Comparison of ENCODE assay signal across 12 cellular contexts in genomic region chr1:173506437-173506836, GRCh38. TPM values are rescaled to one million over a fixed set of nuclear protein-coding genes. Genes with fewer than 3 reads are reported as not detected.
DNase-seq lines count a peak whose midpoint lies in the region; ATAC-seq and TF ChIP-seq lines count a peak whose summit lies in the region.
"Had no signal": no experiment of that assay in that cellular context is flagged by ENCODE, and none has a peak within 500 bp of the region (broad histone marks: within the 10 kb centered on the region; RNA-seq: fewer than 3 reads in every experiment).

No MANE protein-coding gene starts in this region.

- H3F3A ChIP-seq in MM.1S (ENCODE audit: insufficient read depth, low read length): no peaks in the 10 kb centered on the region

- H3K4me3 ChIP-seq in MM.1S (ENCODE audit: low read length): no peak overlapping the region
- no peak overlapping the region for H3K4me3 ChIP-seq in CD8-positive, alpha-beta memory T cell (ENCODE audit: low read length)

- no peak overlapping the region for H3K4me2 ChIP-seq in MM.1S (ENCODE audit: low read depth, low read length)

- H3K27me3 Mint-ChIP-seq in neural crest cell (ENCODE audit: low read depth) (no peaks in the 10 kb centered on the region), mesothelial cell of epicardium (ENCODE audit: low read depth) (no peaks in the 10 kb centered on the region)
- H3K27me3 Mint-ChIP-seq in CD8-positive, alpha-beta memory T cell: peaks cover 0 to 7% of the 10 kb centered on the region in 2 donors
- H3K27me3 Mint-ChIP-seq: central memory CD8-positive, alpha-beta T cell had no signal

- H3K36me3 Mint-ChIP-seq in neural crest cell (ENCODE audit: low read depth) (no peaks in the 10 kb centered on the region), mesothelial cell of epicardium (no peaks in the 10 kb centered on the region)
- no peaks in the 10 kb centered on the region for H3K36me3 Mint-ChIP-seq in CD8-positive, alpha-beta memory T cell

- no peaks in the 10 kb centered on the region for H4K20me1 ChIP-seq in MM.1S (ENCODE audit: insufficient read depth, low read length)

- no peaks in the 10 kb centered on the region for H3K4me1 ChIP-seq in MM.1S (ENCODE audit: low read length)
- H3K4me1 ChIP-seq in CD8-positive, alpha-beta memory T cell (ENCODE audit: insufficient read depth, low read length): no peaks in the 10 kb centered on the region

- peaks cover 28% of the 10 kb centered on the region for H3K4me1 Mint-ChIP-seq in neural crest cell
- peaks cover 9% of the 10 kb centered on the region for H3K4me1 Mint-ChIP-seq in mesothelial cell of epicardium
- no peaks in the 10 kb centered on the region for H3K4me1 Mint-ChIP-seq in CD8-positive, alpha-beta memory T cell
- H3K4me1 Mint-ChIP-seq: activated CD4-positive, alpha-beta T cell treated with anti-CD3 and anti-CD28 coated beads, Interleukin-2, amount 10 ng/mL, durations not matched to agents 7 days and 5 days; central memory CD8-positive, alpha-beta T cell had no signal

- no peaks in the 10 kb centered on the region for H3K79me2 ChIP-seq in MM.1S (ENCODE audit: low read length)

- peak; percentile 15; the same call in 1 of the 2 replicates for TF ChIP-seq CTCF in GM12874 (IDR thresholded peaks at IDR 0.05; ENCODE audit: insufficient read depth, low read depth, low read length)
- peak; percentile 75 for TF ChIP-seq CTCF in MM.1S (IDR thresholded peaks at IDR 0.05; ENCODE audit: low read length)
- TF ChIP-seq CTCF in neural crest cell (conservative IDR thresholded peaks at IDR 0.05): peak; percentile 44
- TF ChIP-seq CTCF in mesothelial cell of epicardium (IDR thresholded peaks at IDR 0.05; ENCODE audit: unreplicated experiment): no peak

- H2AFZ ChIP-seq in MM.1S (ENCODE audit: low read length): no peak overlapping the region

- no peak for ATAC-seq in GM19324 (IDR thresholded peaks at IDR 0.05; ENCODE audit: low FRiP score, unreplicated experiment)
- ATAC-seq in HG03108 (IDR thresholded peaks at IDR 0.05; ENCODE audit: unreplicated experiment): no peak

- POLR2A ChIA-PET in CD8-positive, alpha-beta memory T cell (lab: Charles Lee): no interaction called here

- CTCF ChIA-PET in CD8-positive, alpha-beta memory T cell (lab: Charles Lee): no interaction called here

- H3K9me3 Mint-ChIP-seq in neural crest cell (no peaks in the 10 kb centered on the region), mesothelial cell of epicardium (no peaks in the 10 kb centered on the region)
- no peaks in the 10 kb centered on the region for H3K9me3 Mint-ChIP-seq in CD8-positive, alpha-beta memory T cell
- H3K9me3 Mint-ChIP-seq: activated CD4-positive, alpha-beta T cell treated with anti-CD3 and anti-CD28 coated beads, Interleukin-2, amount 10 ng/mL, durations not matched to agents 7 days and 5 days; central memory CD8-positive, alpha-beta T cell had no signal

- no peaks in the 10 kb centered on the region for H3K36me3 ChIP-seq in MM.1S (replicated peaks; ENCODE audit: insufficient read depth, low read length)
- H3K36me3 ChIP-seq in CD8-positive, alpha-beta memory T cell (ENCODE audit: insufficient read depth, low read length): no peaks in the 10 kb centered on the region

- H3K4me3 Mint-ChIP-seq in neural crest cell (peak overlapping the region; percentile 4), mesothelial cell of epicardium (no peak overlapping the region)
- no peak overlapping the region for H3K4me3 Mint-ChIP-seq in CD8-positive, alpha-beta memory T cell
- H3K4me3 Mint-ChIP-seq: activated CD4-positive, alpha-beta T cell treated with anti-CD3 and anti-CD28 coated beads, Interleukin-2, amount 10 ng/mL, durations not matched to agents 7 days and 5 days; central memory CD8-positive, alpha-beta T cell had no signal

- no peaks in the 10 kb centered on the region for H3K9me3 ChIP-seq in MM.1S (replicated peaks; ENCODE audit: insufficient read depth, low read length)
- no peaks in the 10 kb centered on the region for H3K9me3 ChIP-seq in CD8-positive, alpha-beta memory T cell (ENCODE audit: low read length)

- DNase-seq in MM.1S (peak; percentile 66), cerebellar cortex (ENCODE audit: low spot score) (peak; percentile 37), neural crest cell (ENCODE audit: low read depth, low spot score) (no peak), mesothelial cell of epicardium (ENCODE audit: low spot score in 2 of 2, unreplicated experiment in 2 of 2) (no peak)
- DNase-seq in CD8-positive, alpha-beta memory T cell: no peak
- DNase-seq: activated CD4-positive, alpha-beta T cell treated with anti-CD3 and anti-CD28 coated beads, Interleukin-2, amount 10 ng/mL, durations not matched to agents 7 days and 5 days; NK-92 treated with Interleukin-12 subunit alpha and Interleukin-12 subunit beta, amount 100 ng/mL, for 24 hours; right cardiac atrium had no signal

- no peak overlapping the region for H3K27ac Mint-ChIP-seq in neural crest cell (ENCODE audit: unreplicated experiment)
- H3K27ac Mint-ChIP-seq in mesothelial cell of epicardium: no peak overlapping the region
- H3K27ac Mint-ChIP-seq in CD8-positive, alpha-beta memory T cell: peak overlapping the region in 1 of 8 donors; percentile 26
- H3K27ac Mint-ChIP-seq: activated CD4-positive, alpha-beta T cell treated with anti-CD3 and anti-CD28 coated beads, Interleukin-2, amount 10 ng/mL, durations not matched to agents 7 days and 5 days had no signal

- no peak overlapping the region for H3K9ac ChIP-seq in MM.1S (ENCODE audit: low read length)

- no peak overlapping the region for H3K27ac ChIP-seq in MM.1S (ENCODE audit: low read length)
- no peak overlapping the region for H3K27ac ChIP-seq in CD8-positive, alpha-beta memory T cell (ENCODE audit: low read depth, low read length)

- no peaks in the 10 kb centered on the region for H3K27me3 ChIP-seq in MM.1S (replicated peaks; ENCODE audit: insufficient read depth, low read length)
- no peaks in the 10 kb centered on the region for H3K27me3 ChIP-seq in CD8-positive, alpha-beta memory T cell (ENCODE audit: insufficient read depth, low read length, poor library complexity, severe bottlenecking)

- no peaks in the 10 kb centered on the region for H3K9me2 ChIP-seq in MM.1S (replicated peaks; ENCODE audit: insufficient read depth, low read length)

RNA-seq across cellular contexts. Expression of gene PRDX6, which starts 29.3 kb away (rescaled TPM):
- 230 and 234 TPM in 2 replicates for total RNA-seq in neural crest cell
- total RNA-seq in mesothelial cell of epicardium: 194 to 211 TPM (median 211 TPM) in 3 replicates
- 100 to 1,000 TPM; 134 to 140 TPM for total RNA-seq in CD8-positive, alpha-beta memory T cell
- 159 TPM for polyA plus RNA-seq in CD8-positive, alpha-beta memory T cell

Comparison
In these comparisons a context has a peak if more than half of its experiments do, and no peak if none do; other contexts are left out.
1. DNase-seq: peak in MM.1S (single experiment) and cerebellar cortex (single experiment); none in neural crest cell (single experiment), mesothelial cell of epicardium (0 of 2) and CD8-positive, alpha-beta memory T cell (0 of 5).